In genomic region chr15:74191798-74192197, GRCh38 we compare ENCODE assay signal across 2 cellular contexts.
A peak's percentile ranks its signal among the peaks of the same experiment; 100 is the strongest.
TF ChIP-seq lines count a peak whose summit lies in the region.

No MANE protein-coding gene starts in this region.

TF ChIP-seq in HEK293, 187 proteins besides CTCF, POLR2A, EP300 and RAD21:
- TF ChIP-seq ZNF341 (tag by site-specific recombination; IDR thresholded peaks at IDR 0.05; ENCODE audit: low read depth): peak; percentile 31; the same call in 1 of the 2 replicates
- TF ChIP-seq ZFHX2 (tag by site-specific recombination; conservative IDR thresholded peaks at IDR 0.05): no peak
TF ChIP-seq in HEK293: peak in this region for 1.

TF ChIP-seq in H1, 55 proteins besides CTCF, POLR2A, EP300 and RAD21:
- peak; percentile 66 for TF ChIP-seq RFX5 (IDR thresholded peaks at IDR 0.05; ENCODE audit: borderline replicate concordance, low read depth, low read length)
- TF ChIP-seq SIRT6 (IDR thresholded peaks at IDR 0.05; ENCODE audit: low read length): no peak
